12 cellular contexts compared by ENCODE assay signal in the genomic region with DNA sequence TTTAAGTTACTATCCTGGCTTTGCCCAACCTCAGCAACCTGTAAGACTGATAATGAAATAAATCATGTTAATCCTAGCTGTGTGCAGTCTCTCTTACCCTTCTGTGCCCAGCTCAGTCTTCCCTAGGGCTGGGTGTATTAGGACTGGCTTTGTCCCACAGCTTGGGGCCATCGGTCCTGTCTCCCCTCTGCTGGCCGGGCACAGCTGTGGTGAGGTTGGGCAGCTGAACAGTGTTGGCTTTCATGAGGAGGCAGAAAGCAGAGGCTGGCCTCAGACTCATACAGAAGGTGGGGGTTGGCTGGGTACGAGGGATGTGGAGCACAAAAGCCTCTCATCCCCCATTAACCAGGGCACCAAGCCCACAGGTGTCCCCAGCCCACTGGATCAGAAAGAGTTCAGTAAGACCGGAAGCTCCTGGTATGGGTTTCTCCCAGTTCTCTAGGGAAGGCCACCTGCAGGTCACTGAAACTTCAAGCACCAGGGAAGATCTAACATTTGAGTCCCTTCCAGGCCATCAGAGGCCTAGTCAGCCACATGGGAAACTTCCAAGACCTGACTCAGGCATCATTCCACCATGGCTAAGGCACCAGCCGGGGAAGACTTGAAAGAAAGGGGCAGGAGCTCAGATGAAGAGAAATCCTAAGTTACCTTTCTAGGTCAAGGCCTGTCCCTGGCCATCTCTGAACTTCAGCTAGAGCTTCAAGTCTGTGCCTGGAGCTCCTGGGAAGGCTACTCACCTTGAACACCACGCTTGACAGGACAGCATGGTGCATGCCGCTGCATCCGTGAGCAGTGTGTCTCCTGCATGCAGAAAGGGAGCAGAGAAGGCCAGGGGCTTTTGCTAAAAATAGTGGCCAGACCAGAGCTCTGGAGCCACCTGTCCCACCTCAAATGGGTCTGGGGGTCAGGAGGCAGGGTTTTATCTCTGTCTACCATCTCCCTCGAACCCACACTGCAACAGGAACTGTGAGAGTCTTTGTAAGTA. TPM values are rescaled to one million over a fixed set of nuclear protein-coding genes. Genes with fewer than 3 reads are reported as not detected.
A peak's percentile ranks its signal among the peaks of the same experiment; 100 is the strongest.
DNase-seq lines count a peak whose midpoint lies in the region; ATAC-seq lines count a peak whose summit lies in the region.
"Had no signal": no experiment of that assay in that cellular context is flagged by ENCODE, and none has a peak within 500 bp of the region (broad histone marks: within the 10 kb centered on the region; RNA-seq: fewer than 3 reads in every experiment).

No MANE protein-coding gene starts in this region.

- no peak for ATAC-seq in activated CD8-positive, alpha-beta memory T cell treated with anti-CD3 and anti-CD28 coated beads, Interleukin-2, amount 10 ng/mL, durations not matched to agents 7 days and 5 days
- ATAC-seq: T-cell had no signal

- H3K27ac ChIP-seq in layer of hippocampus (ENCODE audit: low read depth, low read length): peak overlapping the region; percentile 83
- H3K27ac ChIP-seq: ascending aorta had no signal

- no peaks in the 10 kb centered on the region for H3K27me3 Mint-ChIP-seq in activated CD8-positive, alpha-beta memory T cell treated with anti-CD3 and anti-CD28 coated beads, Interleukin-2, amount 10 ng/mL, durations not matched to agents 7 days and 5 days
- H3K27me3 Mint-ChIP-seq: T-cell had no signal

- no peaks in the 10 kb centered on the region for H3K27me3 ChIP-seq in layer of hippocampus (ENCODE audit: control insufficient read depth, insufficient read depth, low read length)
- H3K27me3 ChIP-seq: ascending aorta had no signal

- H3K36me3 Mint-ChIP-seq in activated CD8-positive, alpha-beta memory T cell treated with anti-CD3 and anti-CD28 coated beads, Interleukin-2, amount 10 ng/mL, durations not matched to agents 7 days and 5 days: peaks cover 39% of the 10 kb centered on the region

- H3K4me1 Mint-ChIP-seq in activated CD8-positive, alpha-beta memory T cell treated with anti-CD3 and anti-CD28 coated beads, Interleukin-2, amount 10 ng/mL, durations not matched to agents 7 days and 5 days: peaks cover 6% of the 10 kb centered on the region

- peak overlapping the region; percentile 47 for H3K27ac Mint-ChIP-seq in activated CD8-positive, alpha-beta memory T cell treated with anti-CD3 and anti-CD28 coated beads, Interleukin-2, amount 10 ng/mL, durations not matched to agents 7 days and 5 days

- no peak for DNase-seq in activated CD8-positive, alpha-beta memory T cell treated with anti-CD3 and anti-CD28 coated beads, Interleukin-2, amount 10 ng/mL, durations not matched to agents 7 days and 5 days
- no peak for DNase-seq in activated CD8-positive, alpha-beta memory T cell treated with anti-CD3 and anti-CD28 coated beads, Interleukin-2, amount 50 U/mL, for 48 hours
- DNase-seq in anterior cingulate cortex (lab: John Stamatoyannopoulos, UW) (peak in 47 of 58 donors; percentile 28 to 89 (median 65)), superior temporal gyrus (ENCODE audit: extremely low spot score) (peak; percentile 87), kidney glomerular epithelial cell (lab: John Stamatoyannopoulos, UW) (no peak), cerebellar cortex (ENCODE audit: low spot score) (no peak), NOMO-1 treated with DMSO at 0.1 percent for 48 hours (lab: John Stamatoyannopoulos, UW; ENCODE audit: unreplicated experiment) (no peak)
- DNase-seq: ACHN, NCI-H1694, T-cell had no signal

- no peaks in the 10 kb centered on the region for H3K9me3 Mint-ChIP-seq in activated CD8-positive, alpha-beta memory T cell treated with anti-CD3 and anti-CD28 coated beads, Interleukin-2, amount 10 ng/mL, durations not matched to agents 7 days and 5 days (ENCODE audit: low read depth)
- H3K9me3 Mint-ChIP-seq: T-cell had no signal

- CTCF ChIA-PET in activated CD8-positive, alpha-beta memory T cell treated with anti-CD3 and anti-CD28 coated beads, Interleukin-2, amount 10 ng/mL, durations not matched to agents 7 days and 5 days (lab: Charles Lee): interaction anchor here (1.0 kb wide), 1 partner anchor 34 kb away, joined by 3 read pairs; no protein-coding TSS in a partner anchor

- H3K4me3 Mint-ChIP-seq in activated CD8-positive, alpha-beta memory T cell treated with anti-CD3 and anti-CD28 coated beads, Interleukin-2, amount 10 ng/mL, durations not matched to agents 7 days and 5 days: no peak overlapping the region
- H3K4me3 Mint-ChIP-seq: T-cell had no signal

RNA-seq across cellular contexts. Expression of a gene that starts 8.8 kb away (rescaled TPM):
- total RNA-seq in activated CD8-positive, alpha-beta memory T cell treated with anti-CD3 and anti-CD28 coated beads, Interleukin-2, amount 10 ng/mL, durations not matched to agents 7 days and 5 days: 100 to 1,000 TPM in 1 of 2 experiments, 10 to 100 TPM in 1; 98.1 to 112 TPM

RNA-seq across cellular contexts. Expression of a gene that starts 41.8 kb away (rescaled TPM):
- 10 to 100 TPM; 89.1 to 97.0 TPM for total RNA-seq in activated CD8-positive, alpha-beta memory T cell treated with anti-CD3 and anti-CD28 coated beads, Interleukin-2, amount 10 ng/mL, durations not matched to agents 7 days and 5 days

RNA-seq across cellular contexts. Expression of a gene that starts 44.5 kb away (rescaled TPM):
- 10 to 100 TPM; 21.0 to 23.7 TPM for total RNA-seq in activated CD8-positive, alpha-beta memory T cell treated with anti-CD3 and anti-CD28 coated beads, Interleukin-2, amount 10 ng/mL, durations not matched to agents 7 days and 5 days

RNA-seq across cellular contexts. Expression of a gene that starts 45.0 kb away (rescaled TPM):
- total RNA-seq in activated CD8-positive, alpha-beta memory T cell treated with anti-CD3 and anti-CD28 coated beads, Interleukin-2, amount 10 ng/mL, durations not matched to agents 7 days and 5 days: 1 to 10 TPM in 1 of 2 experiments, under 1 TPM in 1; 0.49 to 1.1 TPM
- total RNA-seq: ascending aorta had no signal

RNA-seq across cellular contexts. Expression of a gene that starts 56.6 kb away (rescaled TPM):
- total RNA-seq in activated CD8-positive, alpha-beta memory T cell treated with anti-CD3 and anti-CD28 coated beads, Interleukin-2, amount 10 ng/mL, durations not matched to agents 7 days and 5 days: 100 to 1,000 TPM; 186 to 220 TPM

Comparison
In these comparisons a context has a peak if more than half of its experiments do, and no peak if none do; other contexts are left out.
1. DNase-seq: peak in anterior cingulate cortex (47 of 58) and superior temporal gyrus (single experiment); none in activated CD8-positive, alpha-beta memory T cell treated with anti-CD3 and anti-CD28 coated beads, Interleukin-2, amount 10 ng/mL, durations not matched to agents 7 days and 5 days (single experiment), activated CD8-positive, alpha-beta memory T cell treated with anti-CD3 and anti-CD28 coated beads, Interleukin-2, amount 50 U/mL, for 48 hours (single experiment), kidney glomerular epithelial cell (single experiment), cerebellar cortex (single experiment) and NOMO-1 treated with DMSO at 0.1 percent for 48 hours (single experiment).